Comparison of ENCODE assay signal across 10 cellular contexts in genomic region chr10:133275683-133276092, GRCh38. TPM values are rescaled to one million over a fixed set of nuclear protein-coding genes. Genes with fewer than 3 reads are reported as not detected.
DNase-seq lines count a peak whose midpoint lies in the region; ATAC-seq and TF ChIP-seq lines count a peak whose summit lies in the region.
"Had no signal": no experiment of that assay in that cellular context is flagged by ENCODE, and none has a peak within 500 bp of the region (broad histone marks: within the 10 kb centered on the region; RNA-seq: fewer than 3 reads in every experiment).

No MANE protein-coding gene starts in this region.

- H3K9me3 ChIP-seq in SU-DHL-6 (ENCODE audit: insufficient read depth, low read length) (no peaks in the 10 kb centered on the region), suprapubic skin (no peaks in the 10 kb centered on the region)

- H3F3A ChIP-seq in SU-DHL-6 (ENCODE audit: insufficient read depth) = no peaks in the 10 kb centered on the region

- WGBS in suprapubic skin = 65% methylated on average over 5 of the region's 12 CpGs

- peaks cover 49% of the 10 kb centered on the region for H3K4me1 ChIP-seq in suprapubic skin

- no peak overlapping the region for H3K4me3 ChIP-seq in SU-DHL-6 (ENCODE audit: insufficient read depth, low read length, poor library complexity, severe bottlenecking)
- peak overlapping the region; percentile 39 for H3K4me3 ChIP-seq in suprapubic skin

- no peak overlapping the region for H3K27ac ChIP-seq in SU-DHL-6 (ENCODE audit: low read depth, low read length)
- H3K27ac ChIP-seq in suprapubic skin = no peak overlapping the region

- H3K36me3 ChIP-seq in SU-DHL-6 (ENCODE audit: low read length) = no peaks in the 10 kb centered on the region
- H3K36me3 ChIP-seq in suprapubic skin = peaks cover 20% of the 10 kb centered on the region

- no peak overlapping the region for H2AFZ ChIP-seq in SU-DHL-6 (ENCODE audit: low read depth, low read length, severe bottlenecking)

- no peaks in the 10 kb centered on the region for H3K79me2 ChIP-seq in SU-DHL-6 (ENCODE audit: insufficient read depth, low read length)

- no peaks in the 10 kb centered on the region for H3K27me3 ChIP-seq in SU-DHL-6 (ENCODE audit: low read length)
- H3K27me3 ChIP-seq in suprapubic skin = peaks cover 16% of the 10 kb centered on the region

- no peak for TF ChIP-seq EP300 in suprapubic skin (IDR thresholded peaks at IDR 0.05)

- H3K4me2 ChIP-seq in SU-DHL-6 (ENCODE audit: low read depth, low read length, poor library complexity, severe bottlenecking) = peak overlapping the region; percentile 36

- no peak overlapping the region for H3K9ac ChIP-seq in SU-DHL-6 (ENCODE audit: low read length)

- ATAC-seq in GM18511 (IDR thresholded peaks at IDR 0.05; ENCODE audit: unreplicated experiment) (peak; percentile 52), HG02759 (IDR thresholded peaks at IDR 0.05; ENCODE audit: unreplicated experiment) (peak; percentile 36)

- TF ChIP-seq CTCF in SU-DHL-6 (IDR thresholded peaks at IDR 0.05; ENCODE audit: insufficient read depth, low read length, poor library complexity, severe bottlenecking) (peak; percentile 34), suprapubic skin (IDR thresholded peaks at IDR 0.05) (no peak)

- DNase-seq in erythroblast (lab: John Stamatoyannopoulos, UW) = peak; percentile 57 to 59
- DNase-seq in suprapubic skin (ENCODE audit: low spot score in 2 of 2) = no peak
- no peak for DNase-seq in NCI-H1092 (lab: John Stamatoyannopoulos, UW)
- no peak for DNase-seq in GDM1 (lab: John Stamatoyannopoulos, UW)
- DNase-seq in iPS-NIHi11 (ENCODE audit: low spot score) = no peak

- H4K20me1 ChIP-seq in SU-DHL-6 (ENCODE audit: low read depth, low read length) = no peaks in the 10 kb centered on the region

- no peaks in the 10 kb centered on the region for H3K9me2 ChIP-seq in SU-DHL-6 (replicated peaks; ENCODE audit: insufficient read depth, low read length)

- TF ChIP-seq POLR2A in erythroblast (IDR thresholded peaks at IDR 0.05; ENCODE audit: low read length) (no peak), suprapubic skin (IDR thresholded peaks at IDR 0.05) (no peak)

RNA-seq across cellular contexts. Expression of gene ADAM8, which starts 1.0 kb away (rescaled TPM):
- total RNA-seq in suprapubic skin = 10 to 100 TPM in 1 of 4 donors, 1 to 10 TPM in 3; 3.0 to 18.4 (median 4.1) TPM

RNA-seq across cellular contexts. Expression of gene TUBGCP2, which starts 33.0 kb away (rescaled TPM):
- total RNA-seq in suprapubic skin = 100 to 1,000 TPM in 1 of 4 donors, 10 to 100 TPM in 3; 44.5 to 107 (median 57.1) TPM

RNA-seq across cellular contexts. Expression of gene ZNF511, which starts 33.0 kb away (rescaled TPM):
- total RNA-seq in suprapubic skin = 10 to 100 TPM; 15.5 to 24.4 (median 17.3) TPM

RNA-seq across cellular contexts. Expression of gene VENTX, which starts 38.0 kb away (rescaled TPM):
- 1 to 10 TPM in 1 of 4 donors, under 1 TPM in 2, not detected in 1; 0.17 to 2.3 (median 0.21) TPM for total RNA-seq in suprapubic skin
- total RNA-seq: glomerular endothelial cell, temporal lobe had no signal

RNA-seq across cellular contexts. Expression of gene UTF1, which starts 45.7 kb away (rescaled TPM):
- total RNA-seq in suprapubic skin = not detected
- total RNA-seq: glomerular endothelial cell, temporal lobe had no signal

Comparison
In these comparisons a context has a peak if more than half of its experiments do, and no peak if none do; other contexts are left out.
1. DNase-seq: peak in erythroblast (2 of 2); none in suprapubic skin (0 of 2), NCI-H1092 (single experiment), GDM1 (single experiment) and iPS-NIHi11 (single experiment).